15 cellular contexts compared by ENCODE assay signal in genomic region chr16:49649013-49649785, GRCh38.
DNase-seq lines count a peak whose midpoint lies in the region; TF ChIP-seq lines count a peak whose summit lies in the region.
"Had no signal": no experiment of that assay in that cellular context is flagged by ENCODE, and none has a peak within 500 bp of the region (broad histone marks: within the 10 kb centered on the region; RNA-seq: fewer than 3 reads in every experiment).

No MANE protein-coding gene starts in this region.

- DNase-seq in A172 (ENCODE audit: low spot score), result peak; percentile 52
- DNase-seq in M059J (ENCODE audit: low read depth), result peak; percentile 86
- DNase-seq in cardiac fibroblast (ENCODE audit: low read depth in 2 of 2), result peak; percentile 11 to 86
- DNase-seq in kidney epithelial cell (ENCODE audit: low read depth), result peak; percentile 79
- no peak for DNase-seq in DMS79 (lab: John Stamatoyannopoulos, UW)
- no peak for DNase-seq in SIG-M5 (lab: John Stamatoyannopoulos, UW)
- DNase-seq in posterior cingulate gyrus, result no peak
- no peak for DNase-seq in mesenteric fat pad (ENCODE audit: low spot score)
- DNase-seq: activated CD4-positive, CD25-positive, alpha-beta regulatory T cell treated with anti-CD3 and anti-CD28 coated beads, Interleukin-2, amount 50 U/mL, for 72 hours; cerebellar nuclear complex; NCI-H1092 treated with DMSO at 0.1 percent for 48 hours; stimulated activated naive CD4-positive, alpha-beta T cell; T-cell; uterus had no signal

- H3K36me3 ChIP-seq in kidney epithelial cell (ENCODE audit: control insufficient read depth, insufficient read depth, low read length), result no peaks in the 10 kb centered on the region
- H3K36me3 ChIP-seq: uterus had no signal

- intact Hi-C loops in posterior cingulate gyrus (cut with DNase I), result no loop called here

- TF ChIP-seq CTCF in cardiac fibroblast (IDR thresholded peaks at IDR 0.05; ENCODE audit: low read depth, low read length), result no peak
- no peak for TF ChIP-seq CTCF in kidney epithelial cell (IDR thresholded peaks at IDR 0.05; ENCODE audit: insufficient read depth, low read length, poor library complexity, severe bottlenecking)

- H3K27me3 ChIP-seq in kidney epithelial cell (ENCODE audit: control insufficient read depth, insufficient read depth, low read length), result no peaks in the 10 kb centered on the region
- H3K27me3 ChIP-seq: uterus had no signal

- H3K4me3 ChIP-seq in cardiac fibroblast (replicated peaks in 1 of 2; ENCODE audit: low read depth in 2 of 2, low read length in 2 of 2) (no peak overlapping the region), kidney epithelial cell (ENCODE audit: low read depth, low read length) (no peak overlapping the region)
- H3K4me3 ChIP-seq: GM23338, uterus had no signal

Comparison
In these comparisons a context has a peak if more than half of its experiments do, and no peak if none do; other contexts are left out.
1. DNase-seq: peak in A172 (single experiment), M059J (single experiment), cardiac fibroblast (2 of 2) and kidney epithelial cell (single experiment); none in DMS79 (single experiment), SIG-M5 (single experiment), posterior cingulate gyrus (0 of 10) and mesenteric fat pad (single experiment).